In genomic region chr11:112023104-112023503, GRCh38 we compare ENCODE assay signal across 2 cellular contexts.
TF ChIP-seq lines count a peak whose summit lies in the region.

No MANE protein-coding gene starts in this region.

TF ChIP-seq in SK-N-SH, 30 proteins besides CTCF, POLR2A, EP300 and RAD21 (continued from another document):
- TF ChIP-seq YY1 (IDR thresholded peaks at IDR 0.05; ENCODE audit: low read depth): no peak
- TF ChIP-seq GABPA (IDR thresholded peaks at IDR 0.05; ENCODE audit: low read depth): no peak
- no peak for TF ChIP-seq NRF1 (IDR thresholded peaks at IDR 0.05; ENCODE audit: low read depth, low read length)
- TF ChIP-seq TEAD4 (IDR thresholded peaks at IDR 0.05; ENCODE audit: borderline replicate concordance, insufficient read depth): no peak
- no peak for TF ChIP-seq MAX (IDR thresholded peaks at IDR 0.05; ENCODE audit: low read depth)
- no peak for TF ChIP-seq GATA2 (CRISPR knock-in tag; IDR thresholded peaks at IDR 0.05)
- TF ChIP-seq CHD2 (IDR thresholded peaks at IDR 0.05; ENCODE audit: low read length, partially characterized antibody): no peak
- TF ChIP-seq TAF1 (IDR thresholded peaks at IDR 0.05; ENCODE audit: borderline replicate concordance, low read depth, low read length): no peak

TF ChIP-seq in SK-N-SH treated with all-trans-retinoic acid at 6 μM for 48 hours, 23 proteins besides CTCF, POLR2A, EP300 and RAD21 (continued from another document):
- TF ChIP-seq TSHZ2 (CRISPR knock-in tag; IDR thresholded peaks at IDR 0.05): no peak
- no peak for TF ChIP-seq ZFP3 (CRISPR knock-in tag; IDR thresholded peaks at IDR 0.05)
- no peak for TF ChIP-seq POU6F1 (CRISPR knock-in tag; IDR thresholded peaks at IDR 0.05; ENCODE audit: borderline replicate concordance, low read depth)
- TF ChIP-seq ISL1 (CRISPR knock-in tag; IDR thresholded peaks at IDR 0.05): no peak
- no peak for TF ChIP-seq ZNF70 (CRISPR knock-in tag; IDR thresholded peaks at IDR 0.05)
- no peak for TF ChIP-seq ZFP30 (CRISPR knock-in tag; IDR thresholded peaks at IDR 0.05)
- no peak for TF ChIP-seq ZNF8 (CRISPR knock-in tag; IDR thresholded peaks at IDR 0.05)
